Comparison of ENCODE assay signal across 12 cellular contexts in genomic region chr2:109185338-109185737, GRCh38. TPM values are rescaled to one million over a fixed set of nuclear protein-coding genes. Genes with fewer than 3 reads are reported as not detected.
A peak's percentile ranks its signal among the peaks of the same experiment; 100 is the strongest.
DNase-seq lines count a peak whose midpoint lies in the region; ATAC-seq and TF ChIP-seq lines count a peak whose summit lies in the region.
"Had no signal": no experiment of that assay in that cellular context is flagged by ENCODE, and none has a peak within 500 bp of the region (broad histone marks: within the 10 kb centered on the region; RNA-seq: fewer than 3 reads in every experiment).

No MANE protein-coding gene starts in this region.

- TF ChIP-seq CTCF in endodermal cell (conservative IDR thresholded peaks at IDR 0.05): no peak
- no peak for TF ChIP-seq CTCF in transverse colon (IDR thresholded peaks at IDR 0.05)

- H3K27me3 ChIP-seq in endodermal cell (ENCODE audit: control insufficient read depth, insufficient read depth, low read length, poor library complexity, severe bottlenecking): no peaks in the 10 kb centered on the region
- no peaks in the 10 kb centered on the region for H3K27me3 ChIP-seq in transverse colon

- H3K9ac ChIP-seq in endodermal cell (ENCODE audit: extremely low read depth, low read length, poor library complexity, severe bottlenecking): no peak overlapping the region
- H3K9ac ChIP-seq: KMS-11 had no signal

- H3K4me1 ChIP-seq in endodermal cell (ENCODE audit: control insufficient read depth, insufficient read depth, low read length): no peaks in the 10 kb centered on the region
- peaks cover 4 to 14% (median 9%) of the 10 kb centered on the region in 4 donors for H3K4me1 ChIP-seq in transverse colon

- H3K27ac ChIP-seq in endodermal cell (ENCODE audit: low read depth, low read length): no peak overlapping the region
- H3K27ac ChIP-seq in transverse colon: peak overlapping the region; percentile 66 to 77 (median 74)
- H3K27ac ChIP-seq: 22Rv1, KMS-11 had no signal

- no peak overlapping the region for H3K4me3 Mint-ChIP-seq in endodermal cell
- H3K4me3 Mint-ChIP-seq: effector memory CD8-positive, alpha-beta T cell had no signal

- no peaks in the 10 kb centered on the region for H3K36me3 ChIP-seq in endodermal cell (ENCODE audit: control insufficient read depth, insufficient read depth, low read length)
- H3K36me3 ChIP-seq in transverse colon: no peaks in the 10 kb centered on the region

- in situ Hi-C loops in transverse colon (cut with MboI; ENCODE audit: low pct_ligation_motif_present in 1 of 4, low pct_unique_long_range_greater_than_20kb in 1 of 4, low sequenced_read_pairs in 3 of 4): no loop called here

- TF ChIP-seq EP300 in transverse colon (IDR thresholded peaks at IDR 0.05; ENCODE audit: low read depth): no peak

- H3K9me3 ChIP-seq in endodermal cell (ENCODE audit: control insufficient read depth, low read length): peaks cover 9% of the 10 kb centered on the region
- no peaks in the 10 kb centered on the region for H3K9me3 ChIP-seq in transverse colon

- H3K9me3 Mint-ChIP-seq in endodermal cell: peaks cover 8% of the 10 kb centered on the region

- TF ChIP-seq POLR2A in transverse colon (IDR thresholded peaks at IDR 0.05): no peak

- 90 to 93% methylated on average over 3 to 4 of the region's 4 CpGs for WGBS in endodermal cell (ENCODE audit: insufficient coverage in 1 of 2, insufficient read length in 1 of 2), 2 experiments
- WGBS in transverse colon (ENCODE audit: low coverage in 1 of 2), 2 donors: 49 to 50% methylated on average over 2 to 4 of the region's 4 CpGs

- H3K4me3 ChIP-seq in endodermal cell (ENCODE audit: low read length) (no peak overlapping the region), transverse colon (no peak overlapping the region)

- intact Hi-C loops in transverse colon (cut with DNase I; ENCODE audit: low total_unique reads): no loop called here

- no peaks in the 10 kb centered on the region for H3K36me3 Mint-ChIP-seq in endodermal cell (ENCODE audit: low read depth)

- ATAC-seq in GM19455 (IDR thresholded peaks at IDR 0.05; ENCODE audit: unreplicated experiment) (no peak), GM21381 (IDR thresholded peaks at IDR 0.05; ENCODE audit: unreplicated experiment) (no peak)
- ATAC-seq: effector memory CD8-positive, alpha-beta T cell had no signal

- H3K4me1 Mint-ChIP-seq in endodermal cell: peaks cover 6% of the 10 kb centered on the region

- no peak overlapping the region for H3K27ac Mint-ChIP-seq in endodermal cell

- DNase-seq in DMS 273 (lab: John Stamatoyannopoulos, UW; ENCODE audit: unreplicated experiment) (peak; percentile 8), DMS 273 treated with DMSO at 0.1 percent for 48 hours (lab: John Stamatoyannopoulos, UW) (no peak), endodermal cell (peak; percentile 53), lung microvascular endothelial cell (ENCODE audit: low read depth in 2 of 2) (peak; percentile 33 to 53), transverse colon (no peak), HPDE6-E6E7 (ENCODE audit: extremely low spot score) (no peak)
- DNase-seq: activated gamma-delta T cell; effector memory CD8-positive, alpha-beta T cell had no signal

- H3K27me3 Mint-ChIP-seq in endodermal cell (ENCODE audit: insufficient read depth): peaks cover 1% of the 10 kb centered on the region

RNA-seq across cellular contexts. Expression of gene SH3RF3, which starts 56.3 kb away (rescaled TPM):
- total RNA-seq in endodermal cell: 1 to 10 TPM; 1.5 to 1.8 TPM
- polyA plus RNA-seq in endodermal cell (2013, experiment 1 of 2): 1.7 TPM
- 1.8 TPM for polyA plus RNA-seq in endodermal cell (2013, experiment 2 of 2)
- total RNA-seq in lung microvascular endothelial cell: 4.8 and 7.3 TPM in 2 replicates
- 1 to 10 TPM; 1.9 to 8.8 (median 2.9) TPM for total RNA-seq in transverse colon

Comparison
In these comparisons a context has a peak if more than half of its experiments do, and no peak if none do; other contexts are left out.
1. DNase-seq: peak in DMS 273 (single experiment), endodermal cell (single experiment) and lung microvascular endothelial cell (2 of 2); none in DMS 273 treated with DMSO at 0.1 percent for 48 hours (single experiment), transverse colon (single experiment) and HPDE6-E6E7 (single experiment).